ENCODE assay signal across 11 cellular contexts in the genomic region with DNA sequence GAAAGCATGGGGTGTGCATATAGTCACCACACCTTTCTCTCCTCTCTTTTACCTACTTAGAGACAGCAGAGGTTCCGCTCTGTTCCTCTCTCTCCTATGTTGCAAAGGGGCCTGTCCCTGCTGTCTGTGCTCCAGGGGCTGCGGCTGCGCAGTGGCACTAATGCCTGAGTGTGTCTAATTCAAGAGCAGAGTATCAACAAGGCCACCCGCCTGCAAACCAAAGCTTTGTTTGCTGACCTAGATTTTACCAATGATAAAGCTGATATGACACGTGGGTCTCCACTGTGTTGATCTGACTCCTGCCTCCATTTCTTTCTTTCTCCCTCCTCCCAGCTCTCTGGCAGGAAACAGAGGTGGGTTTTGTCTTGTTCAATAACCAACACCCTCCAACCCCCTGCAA.
DNase-seq lines count a peak whose midpoint lies in the region; ATAC-seq, FAIRE-seq and TF ChIP-seq lines count a peak whose summit lies in the region.
"Had no signal": no experiment of that assay in that cellular context is flagged by ENCODE, and none has a peak within 500 bp of the region (broad histone marks: within the 10 kb centered on the region; RNA-seq: fewer than 3 reads in every experiment).

No MANE protein-coding gene starts in this region.

- no peaks in the 10 kb centered on the region for H4K20me1 ChIP-seq in mammary epithelial cell (ENCODE audit: insufficient read depth, low read length)

- TF ChIP-seq POLR2A in GM12892 (IDR thresholded peaks at IDR 0.05; ENCODE audit: low read depth, low read length) = no peak

- in situ Hi-C loops in mammary epithelial cell (cut with MboI; ENCODE audit: low sequenced_read_pairs in 2 of 2) = no loop called here

- dilution Hi-C loops in mammary epithelial cell (cut with HindIII; ENCODE audit: low sequenced_read_pairs) = no loop called here

- no peak for FAIRE-seq in GM12892 (lab: Jason Lieb, UNC)

- H3K36me3 ChIP-seq in mucosa of descending colon (ENCODE audit: low read depth) (no peaks in the 10 kb centered on the region), upper lobe of right lung (peaks cover 35% of the 10 kb centered on the region), mammary epithelial cell (ENCODE audit: insufficient read depth, low read length) (peaks cover 3% of the 10 kb centered on the region)
- H3K36me3 ChIP-seq: neural progenitor cell had no signal

- peaks cover 42% of the 10 kb centered on the region for H3K4me1 Mint-ChIP-seq in activated T-cell treated with anti-CD3 and anti-CD28 coated beads, Interleukin-2, amount 50 U/mL, for 24 hours (ENCODE audit: low read depth)

- no peak overlapping the region for H2AFZ ChIP-seq in mammary epithelial cell (ENCODE audit: low read depth, low read length)
- H2AFZ ChIP-seq: neural progenitor cell had no signal

- no peaks in the 10 kb centered on the region for H3K4me1 ChIP-seq in mucosa of descending colon (ENCODE audit: low read depth)
- no peaks in the 10 kb centered on the region for H3K4me1 ChIP-seq in upper lobe of right lung
- no peaks in the 10 kb centered on the region for H3K4me1 ChIP-seq in mammary epithelial cell (ENCODE audit: insufficient read depth, low read length)
- H3K4me1 ChIP-seq: heart right ventricle, neural progenitor cell had no signal

- peak overlapping the region; percentile 80 for H3K27ac Mint-ChIP-seq in activated T-cell treated with anti-CD3 and anti-CD28 coated beads, Interleukin-2, amount 50 U/mL, for 24 hours
- H3K27ac Mint-ChIP-seq: neural progenitor cell had no signal

- H3K36me3 Mint-ChIP-seq in activated T-cell treated with anti-CD3 and anti-CD28 coated beads, Interleukin-2, amount 50 U/mL, for 24 hours (ENCODE audit: low read depth) = peaks cover 69% of the 10 kb centered on the region

- no peak overlapping the region for H3K27ac ChIP-seq in upper lobe of right lung
- no peak overlapping the region for H3K27ac ChIP-seq in mammary epithelial cell (ENCODE audit: insufficient read depth, low read depth, low read length)
- H3K27ac ChIP-seq: heart right ventricle, neural progenitor cell had no signal

- H3K9ac ChIP-seq in mammary epithelial cell (ENCODE audit: insufficient read depth, low read length) = no peak overlapping the region
- H3K9ac ChIP-seq: neural progenitor cell had no signal

- no TSS peak for BruUV-seq in mammary epithelial cell (replicated peaks; lab: Mats Ljungman, UMichigan)

- intact Hi-C loops in mucosa of descending colon (cut with DNase I, micrococcal nuclease) = no loop called here
- intact Hi-C loops in upper lobe of right lung (cut with DNase I) = no loop called here
- intact Hi-C loops in mammary epithelial cell (cut with micrococcal nuclease) = no loop called here

- H3K9me3 ChIP-seq in mucosa of descending colon (no peaks in the 10 kb centered on the region), upper lobe of right lung (no peaks in the 10 kb centered on the region), mammary epithelial cell (replicated peaks; ENCODE audit: insufficient read depth, low read length) (no peaks in the 10 kb centered on the region)
- H3K9me3 ChIP-seq: heart right ventricle had no signal

- no peaks in the 10 kb centered on the region for H3K79me2 ChIP-seq in mammary epithelial cell (ENCODE audit: insufficient read depth, low read length)

- no peaks in the 10 kb centered on the region for H3K27me3 ChIP-seq in upper lobe of right lung
- no peaks in the 10 kb centered on the region for H3K27me3 ChIP-seq in mammary epithelial cell (ENCODE audit: insufficient read depth, low read length)
- H3K27me3 ChIP-seq: heart right ventricle, neural progenitor cell had no signal

- CTCF ChIA-PET in mammary epithelial cell (lab: Charles Lee; ENCODE audit: low non-redundant PET) = no interaction called here

- peaks cover 12% of the 10 kb centered on the region for H3K9me3 Mint-ChIP-seq in activated T-cell treated with anti-CD3 and anti-CD28 coated beads, Interleukin-2, amount 50 U/mL, for 24 hours

- H3K4me3 ChIP-seq in mucosa of descending colon (no peak overlapping the region), upper lobe of right lung (no peak overlapping the region), mammary epithelial cell (replicated peaks in 1 of 3; ENCODE audit: insufficient read depth in 1 of 3, low read depth in 2 of 3, low read length in 3 of 3) (no peak overlapping the region)
- H3K4me3 ChIP-seq: heart right ventricle, neural progenitor cell had no signal

- no peaks in the 10 kb centered on the region for H3K27me3 Mint-ChIP-seq in activated T-cell treated with anti-CD3 and anti-CD28 coated beads, Interleukin-2, amount 50 U/mL, for 24 hours

- DNase-seq in activated T-cell treated with anti-CD3 and anti-CD28 coated beads for 1 hour (ENCODE audit: low read depth) (peak; percentile 28), activated T-cell treated with anti-CD3 and anti-CD28 coated beads for 4 hours (no peak), mucosa of descending colon (peak; percentile 24 to 67 (median 46)), upper lobe of right lung (peak; percentile 67), GM12892 (ENCODE audit: insufficient read length) (no peak), mammary epithelial cell (no peak)
- peak; percentile 42 for DNase-seq in activated T-cell treated with anti-CD3 and anti-CD28 coated beads, Interleukin-2, amount 50 U/mL, for 24 hours
- DNase-seq: cortex of kidney, heart right ventricle had no signal

- H3K4me3 Mint-ChIP-seq in activated T-cell treated with anti-CD3 and anti-CD28 coated beads, Interleukin-2, amount 50 U/mL, for 24 hours = no peak overlapping the region
- H3K4me3 Mint-ChIP-seq: neural progenitor cell had no signal

- TF ChIP-seq CTCF in mucosa of descending colon (IDR thresholded peaks at IDR 0.05) (no peak), upper lobe of right lung (IDR thresholded peaks at IDR 0.05) (no peak), mammary epithelial cell (conservative IDR thresholded peaks at IDR 0.05 in 1 of 2, IDR thresholded peaks at IDR 0.05 in 1 of 2; ENCODE audit: extremely low read depth in 1 of 2, insufficient read depth in 1 of 2, low read depth in 1 of 2, low read length in 2 of 2) (no peak)

- H3K4me2 ChIP-seq in mammary epithelial cell (ENCODE audit: insufficient read depth, low read depth, low read length) = no peak overlapping the region
- H3K4me2 ChIP-seq: neural progenitor cell had no signal

- ATAC-seq in mucosa of descending colon (peak; percentile 71), upper lobe of right lung (peak; percentile 77), GM18873 (IDR thresholded peaks at IDR 0.05; ENCODE audit: low FRiP score, unreplicated experiment) (no peak)
- ATAC-seq: heart right ventricle had no signal

- WGBS in mammary epithelial cell (ENCODE audit: low coverage, missing lambda C conversion rate) = 84% methylated on average over 5 of the region's 5 CpGs

Comparison
In these comparisons a context has a peak if more than half of its experiments do, and no peak if none do; other contexts are left out.
1. DNase-seq: peak in activated T-cell treated with anti-CD3 and anti-CD28 coated beads for 1 hour (single experiment), activated T-cell treated with anti-CD3 and anti-CD28 coated beads, Interleukin-2, amount 50 U/mL, for 24 hours (single experiment), mucosa of descending colon (3 of 3) and upper lobe of right lung (single experiment); none in activated T-cell treated with anti-CD3 and anti-CD28 coated beads for 4 hours (single experiment), GM12892 (single experiment) and mammary epithelial cell (single experiment).